In genomic region chr1:119885903-119886783, GRCh38 we compare ENCODE assay signal across 8 cellular contexts. TPM values are rescaled to one million over a fixed set of nuclear protein-coding genes. Genes with fewer than 3 reads are reported as not detected.
DNase-seq lines count a peak whose midpoint lies in the region; ATAC-seq and TF ChIP-seq lines count a peak whose summit lies in the region.

No MANE protein-coding gene starts in this region.

- H3K4me1 ChIP-seq in colonic mucosa (no peaks in the 10 kb centered on the region), mesendoderm (ENCODE audit: control insufficient read depth, low read depth, low read length) (no peaks in the 10 kb centered on the region)

- H3K4me2 ChIP-seq in mesendoderm (ENCODE audit: low read length), result no peak overlapping the region

- intact Hi-C loops in colonic mucosa (cut with DNase I), result loop anchor here (10.0 kb wide), 1 partner anchor 141 kb away; no protein-coding TSS in a partner anchor

- WGBS in mesendoderm (ENCODE audit: extremely low coverage, insufficient coverage, low lambda C conversion rate), result no CpG with 5 or more reads among the region's 11 CpGs

- H3K4ac ChIP-seq in mesendoderm (ENCODE audit: low read depth, low read length), result no peak overlapping the region

- H3K9ac ChIP-seq in colonic mucosa (ENCODE audit: low read depth in 2 of 2, low read length in 2 of 2) (peak overlapping the region in 1 of 2 donors; percentile 27), mesendoderm (ENCODE audit: low read length) (no peak overlapping the region)

- ATAC-seq in stimulated activated naive CD8-positive, alpha-beta T cell treated with anti-CD3 and anti-CD28 coated beads, Interleukin-15, Interleukin-2, amounts not matched to agents 100 U/mL and 50 U/mL, for 24 hours, result peak; percentile 57
- no peak for ATAC-seq in HG02588 (IDR thresholded peaks at IDR 0.05; ENCODE audit: unreplicated experiment)

- H2BK15ac ChIP-seq in mesendoderm (replicated peaks; ENCODE audit: low read depth), result no peak overlapping the region

- no peak overlapping the region for H2BK5ac ChIP-seq in mesendoderm (ENCODE audit: low read length)

- H3K27ac ChIP-seq in colonic mucosa (no peak overlapping the region), mesendoderm (ENCODE audit: low read depth, low read length) (no peak overlapping the region)

- H3K36me3 ChIP-seq in colonic mucosa, result no peaks in the 10 kb centered on the region
- no peaks in the 10 kb centered on the region for H3K36me3 ChIP-seq in mesendoderm (ENCODE audit: control insufficient read depth, insufficient read depth, low read length)

- no peak overlapping the region for H2BK120ac ChIP-seq in mesendoderm (ENCODE audit: low read depth, low read length)

- H3K27me3 ChIP-seq in colonic mucosa (no peaks in the 10 kb centered on the region), mesendoderm (ENCODE audit: insufficient read depth, low read length, poor library complexity) (no peaks in the 10 kb centered on the region)

- no peak overlapping the region for H3K23ac ChIP-seq in mesendoderm (ENCODE audit: low read length)

- no peaks in the 10 kb centered on the region for H3K79me1 ChIP-seq in mesendoderm (ENCODE audit: low read length)

- no peak overlapping the region for H3K56ac ChIP-seq in mesendoderm (ENCODE audit: low read length)

- no peak overlapping the region for H4K8ac ChIP-seq in mesendoderm (ENCODE audit: low read depth, low read length)

- H3K4me3 ChIP-seq in colonic mucosa (no peak overlapping the region), mesendoderm (ENCODE audit: low read length) (no peak overlapping the region)

- H3K18ac ChIP-seq in mesendoderm (ENCODE audit: low read length), result no peak overlapping the region

- H3K79me2 ChIP-seq in mesendoderm (ENCODE audit: control insufficient read depth, insufficient read depth, low read length), result no peaks in the 10 kb centered on the region

- no peaks in the 10 kb centered on the region for H3K9me3 ChIP-seq in colonic mucosa

- H4K5ac ChIP-seq in mesendoderm (ENCODE audit: low read length), result no peak overlapping the region

- H2AK5ac ChIP-seq in mesendoderm (ENCODE audit: low read length), result no peak overlapping the region

- peak; percentile 32 for DNase-seq in NCI-H2029 treated with DMSO at 0.1 percent for 48 hours (lab: John Stamatoyannopoulos, UW)
- DNase-seq in NCI-H2029 (lab: John Stamatoyannopoulos, UW), result no peak
- DNase-seq in M059J (ENCODE audit: low read depth), result peak; percentile 44
- peak; percentile 29 for DNase-seq in activated CD4-positive, alpha-beta T cell treated with anti-CD3 and anti-CD28 coated beads for 1 hour
- peak; percentile 68 for DNase-seq in colonic mucosa
- DNase-seq in mesendoderm, result peak; percentile 60
- peak; percentile 75 for DNase-seq in stimulated activated naive CD8-positive, alpha-beta T cell treated with anti-CD3 and anti-CD28 coated beads, Interleukin-15, Interleukin-2, amounts not matched to agents 100 U/mL and 50 U/mL, for 24 hours

- peak; percentile 59 for TF ChIP-seq CTCF in colonic mucosa (IDR thresholded peaks at IDR 0.05)

RNA-seq across cellular contexts. Expression of gene ADAM30, which starts 10.2 kb away (rescaled TPM):
- not detected in 2 replicates for total RNA-seq in M059J (2014; rRNA removed; shearing (Covaris generic))
- total RNA-seq in colonic mucosa, result not detected
- polyA plus RNA-seq in mesendoderm (2013, experiment 1 of 2), result not detected
- polyA plus RNA-seq in mesendoderm (2013, experiment 2 of 2), result not detected
